In genomic region chr15:76905013-76905839, GRCh38 we compare ENCODE assay signal across 8 cellular contexts. TPM values are rescaled to one million over a fixed set of nuclear protein-coding genes. Genes with fewer than 3 reads are reported as not detected.
A peak's percentile ranks its signal among the peaks of the same experiment; 100 is the strongest.
DNase-seq lines count a peak whose midpoint lies in the region; ATAC-seq and TF ChIP-seq lines count a peak whose summit lies in the region.

TSS of gene SCAPER (minus strand) at chr15:76905340. CDS start at chr15:76883817, 21,523 bp downstream.

- no peaks in the 10 kb centered on the region for H3K36me3 ChIP-seq in Peyer's patch
- no peaks in the 10 kb centered on the region for H3K36me3 ChIP-seq in esophagus squamous epithelium

- in situ Hi-C loops in KBM-7 (cut with MboI; ENCODE audit: low pct_unique_long_range_greater_than_20kb, low sequenced_read_pairs) = no loop called here

- TF ChIP-seq POLR2A in Peyer's patch (IDR thresholded peaks at IDR 0.05) (peak; percentile 48 to 50), esophagus squamous epithelium (IDR thresholded peaks at IDR 0.05) (peak in 3 of 4 donors; percentile 59 to 80 (median 61))

- peak within 1 kb of the TSS; percentile 83 to 89 (median 86) for H3K27ac ChIP-seq in Peyer's patch
- peak within 1 kb of the TSS; percentile 89 to 97 (median 94) for H3K27ac ChIP-seq in esophagus squamous epithelium

- ATAC-seq in GM21619 (IDR thresholded peaks at IDR 0.05; ENCODE audit: unreplicated experiment) = peak; percentile 81

- H3K9me3 ChIP-seq in Peyer's patch (no peaks in the 10 kb centered on the region), esophagus squamous epithelium (no peaks in the 10 kb centered on the region)

- peak; percentile 47 for DNase-seq in DMS153 treated with DMSO at 0.1 percent for 48 hours (lab: John Stamatoyannopoulos, UW; ENCODE audit: unreplicated experiment)
- DNase-seq in KBM-7 = peak; percentile 96
- DNase-seq in Peyer's patch = peak; percentile 93 to 97 (median 96)
- peak; percentile 95 to 96 for DNase-seq in activated T-cell treated with anti-CD3 and anti-CD28 coated beads, Interleukin-2, amount 50 U/mL, for 48 hours
- peak; percentile 54 for DNase-seq in esophagus squamous epithelium (lab: John Stamatoyannopoulos, UW)
- peak; percentile 90 for DNase-seq in myocyte (ENCODE audit: low read depth)
- DNase-seq in stimulated activated CD8-positive, alpha-beta memory T cell treated with anti-CD3 and anti-CD28 coated beads, Interleukin-7, amount 100 ng/mL, for 4 hours (ENCODE audit: low read depth in 2 of 2) = peak; percentile 76 to 92

- WGBS in esophagus squamous epithelium, 2 donors = 1% methylated on average over 10 to 35 of the region's 78 CpGs

- peak in 2 of 6 experiments; percentile 16 to 19 for TF ChIP-seq CTCF in Peyer's patch (IDR thresholded peaks at IDR 0.05)
- TF ChIP-seq CTCF in esophagus squamous epithelium (IDR thresholded peaks at IDR 0.05) = peak in 2 of 6 experiments; percentile 22 to 31

- intact Hi-C loops in esophagus squamous epithelium (cut with DNase I) = no loop called here

- H3K4me3 ChIP-seq in Peyer's patch = peak within 1 kb of the TSS; percentile 75 to 90 (median 84)
- peak within 1 kb of the TSS; percentile 75 to 99 (median 89) for H3K4me3 ChIP-seq in esophagus squamous epithelium

- H3K27me3 ChIP-seq in Peyer's patch (no peaks in the 10 kb centered on the region), esophagus squamous epithelium (no peaks in the 10 kb centered on the region)

- H3K4me1 ChIP-seq in Peyer's patch (peaks cover 0 to 20% (median 4%) of the 10 kb centered on the region in 4 donors), esophagus squamous epithelium (peaks cover 15 to 35% (median 18%) of the 10 kb centered on the region in 3 donors)

RNA-seq across cellular contexts. Expression of gene SCAPER, which starts in this region (rescaled TPM):
- total RNA-seq in Peyer's patch = 10 to 100 TPM; 29.9 to 86.6 (median 45.6) TPM
- total RNA-seq in esophagus squamous epithelium = 10 to 100 TPM; 18.3 to 30.1 (median 25.3) TPM
- total RNA-seq in myocyte = 16.4 and 22.0 TPM in 2 replicates
- 5.5 TPM for polyA plus RNA-seq in myocyte (2012)

Comparison
In these comparisons a context has a peak if more than half of its experiments do, and no peak if none do; other contexts are left out.
1. Peak in every context shown above with its lines: DNase-seq, ATAC-seq, H3K4me3 ChIP-seq and H3K27ac ChIP-seq.